In the genomic region with DNA sequence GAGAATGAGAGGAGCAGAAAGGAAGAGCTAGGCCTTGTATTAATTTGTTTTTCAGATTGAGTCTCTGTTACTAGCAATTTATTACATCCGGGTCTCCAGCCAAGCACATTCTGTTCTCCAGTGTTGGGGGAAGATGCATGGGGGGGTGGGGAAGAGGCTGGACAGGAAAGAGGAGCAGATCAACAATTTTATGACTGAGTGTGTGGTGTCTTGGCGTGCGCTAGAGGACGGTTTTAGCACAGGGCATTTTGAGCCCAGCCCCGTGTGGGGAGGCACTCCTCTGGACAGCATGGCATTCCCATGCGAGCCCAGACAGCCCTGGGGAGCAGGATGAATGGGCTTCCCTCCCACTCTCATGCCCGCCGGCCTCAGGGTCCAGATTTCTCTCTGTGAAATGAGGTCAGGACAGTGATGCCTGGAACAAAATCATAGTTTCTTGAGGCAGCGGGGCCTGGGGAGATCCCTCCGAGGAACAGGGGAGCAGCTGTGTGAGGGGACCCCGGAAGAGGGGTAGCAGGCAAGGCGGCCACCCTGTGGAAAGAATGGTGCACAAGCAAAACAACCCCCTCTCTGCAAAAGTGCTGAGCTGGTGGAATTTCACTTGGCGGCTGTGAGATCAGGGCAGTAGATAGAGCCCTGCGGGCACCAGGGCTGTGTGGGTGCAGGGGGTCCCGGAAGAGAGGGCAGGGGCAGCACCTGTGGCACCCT, we compare ENCODE assay signal across 11 cellular contexts. TPM values are rescaled to one million over a fixed set of nuclear protein-coding genes. Genes with fewer than 3 reads are reported as not detected.
DNase-seq lines count a peak whose midpoint lies in the region; ATAC-seq, FAIRE-seq and TF ChIP-seq lines count a peak whose summit lies in the region.
"Had no signal": no experiment of that assay in that cellular context is flagged by ENCODE, and none has a peak within 500 bp of the region (broad histone marks: within the 10 kb centered on the region; RNA-seq: fewer than 3 reads in every experiment).

No MANE protein-coding gene starts in this region.

- H3K27me3 ChIP-seq in K562 (ENCODE audit: control insufficient read depth in 2 of 2, insufficient read depth in 2 of 2, low read length in 2 of 2) (peaks cover 27 to 77% of the 10 kb centered on the region in 2 experiments), heart right ventricle (no peaks in the 10 kb centered on the region), osteoblast (ENCODE audit: insufficient read depth, low read length) (no peaks in the 10 kb centered on the region)

- no peak for TF ChIP-seq EP300 in A549 (IDR thresholded peaks at IDR 0.05)
- no peak for TF ChIP-seq EP300 in K562 (IDR thresholded peaks at IDR 0.05; ENCODE audit: low read length)

- no peak for TF ChIP-seq CTCF in A549 (IDR thresholded peaks at IDR 0.05)
- TF ChIP-seq CTCF in K562 (IDR thresholded peaks at IDR 0.05 in 2 of 3, conservative IDR thresholded peaks at IDR 0.05 in 1 of 3; ENCODE audit: insufficient read depth in 2 of 3, low read depth in 1 of 3, low read length in 3 of 3), result no peak
- no peak for TF ChIP-seq CTCF in heart right ventricle (IDR thresholded peaks at IDR 0.05)
- no peak for TF ChIP-seq CTCF in osteoblast (IDR thresholded peaks at IDR 0.05; ENCODE audit: extremely low read depth, low read depth, low read length)

- H4K20me1 ChIP-seq in K562 (replicated peaks; ENCODE audit: control insufficient read depth, insufficient read depth, low read length) (peaks cover 3% of the 10 kb centered on the region; the same call in 1 of the 2 replicates), osteoblast (ENCODE audit: insufficient read depth, low read length) (peaks cover 2% of the 10 kb centered on the region)

- TF ChIP-seq POLR2A in A549 (IDR thresholded peaks at IDR 0.05; ENCODE audit: low read length) (no peak), K562 (conservative IDR thresholded peaks at IDR 0.05) (no peak)

- FAIRE-seq in A549 (lab: Jason Lieb, UNC) (no peak), K562 (lab: Jason Lieb, UNC) (no peak)
- FAIRE-seq: GM18507 had no signal

- TF ChIP-seq RAD21 in A549 (conservative IDR thresholded peaks at IDR 0.05 in 1 of 2, IDR thresholded peaks at IDR 0.05 in 1 of 2), result no peak
- TF ChIP-seq RAD21 in K562 (CRISPR knock-in tag; conservative IDR thresholded peaks at IDR 0.05 in 1 of 2, IDR thresholded peaks at IDR 0.05 in 1 of 2), result no peak

- H3K9me3 ChIP-seq in A549 (no peaks in the 10 kb centered on the region), K562 (replicated peaks; ENCODE audit: control insufficient read depth, insufficient read depth, low read depth, low read length) (no peaks in the 10 kb centered on the region), heart right ventricle (no peaks in the 10 kb centered on the region), osteoblast (ENCODE audit: low read depth, low read length) (no peaks in the 10 kb centered on the region)

- H3K27ac ChIP-seq in A549 (no peak overlapping the region; a peak in 1 of 6 replicates), K562 (ENCODE audit: extremely low read depth, low read depth, low read length) (no peak overlapping the region), heart right ventricle (peak overlapping the region in 7 of 10 donors; percentile 40 to 79 (median 58)), osteoblast (ENCODE audit: low read depth, low read length) (no peak overlapping the region)

- in situ Hi-C loops in K562 (cut with MboI), result no loop called here

- no peak overlapping the region for H3K4me2 ChIP-seq in A549
- H3K4me2 ChIP-seq in K562 (ENCODE audit: insufficient read depth, low read length), result no peak overlapping the region
- H3K4me2 ChIP-seq in osteoblast (ENCODE audit: insufficient read depth, low read length), result peak overlapping the region; percentile 32

- H3K4me1 ChIP-seq in A549, result peaks cover 33% of the 10 kb centered on the region
- H3K4me1 ChIP-seq in K562 (replicated peaks in 1 of 2; ENCODE audit: control insufficient read depth in 2 of 2, insufficient read depth in 2 of 2, low read length in 2 of 2), result no peaks in the 10 kb centered on the region
- peaks cover 21 to 100% (median 66%) of the 10 kb centered on the region in 9 donors for H3K4me1 ChIP-seq in heart right ventricle
- peaks cover 11% of the 10 kb centered on the region for H3K4me1 ChIP-seq in osteoblast (ENCODE audit: insufficient read depth, low read length)

- H3K9ac ChIP-seq in K562 (ENCODE audit: insufficient read depth in 1 of 2, low read depth in 2 of 2, low read length in 2 of 2), result no peak overlapping the region

- intact Hi-C loops in K562 (cut with micrococcal nuclease) (no loop called here), heart right ventricle (cut with DNase I) (loop anchor here in 1 of 10 donors (5.0 kb wide), 1 partner anchor 33 kb away; no protein-coding TSS in a partner anchor)

- no peaks in the 10 kb centered on the region for H3K9me1 ChIP-seq in K562 (ENCODE audit: control insufficient read depth, insufficient read depth, low read length)

- DNase-seq in A549 (ENCODE audit: low read depth in 1 of 2, low spot score in 1 of 2), result no peak
- no peak for DNase-seq in K562 (ENCODE audit: extremely low read depth in 1 of 4, low spot score in 3 of 4)
- DNase-seq in heart right ventricle, result peak in 1 of 2 donors; percentile 27
- peak; percentile 86 for DNase-seq in osteoblast (ENCODE audit: insufficient read length, low spot score, missing footprints)
- no peak for DNase-seq in AML-193 (lab: John Stamatoyannopoulos, UW)
- no peak for DNase-seq in stimulated activated naive CD8-positive, alpha-beta T cell treated with anti-CD3 and anti-CD28 coated beads, Interleukin-15, Interleukin-2, amounts not matched to agents 100 U/mL and 50 U/mL, for 24 hours
- DNase-seq: activated CD4-positive, alpha-beta T cell treated with anti-CD3 and anti-CD28 coated beads, Interleukin-2, amount 50 U/mL, for 4 hours; cerebellar nuclear complex had no signal

- 83% methylated on average over 15 of the region's 15 CpGs for WGBS in A549 (ENCODE audit: missing lambda C conversion rate)
- WGBS in K562 (ENCODE audit: insufficient coverage, low coverage, missing lambda C conversion rate), result under 1% methylated on average over 15 of the region's 15 CpGs
- WGBS in heart right ventricle, 2 donors, result 60 to 70% methylated on average over 15 of the region's 15 CpGs

- CTCF ChIA-PET in A549 (lab: Yijun Ruan, JAX), result interaction anchor here (1.1 to 2.5 kb wide), 4 partner anchors 11 to 218 kb away, joined by 3 to 9 read pairs (median 3); partner anchors contain the start of gene SOX13
- CTCF ChIA-PET in K562 (lab: Yijun Ruan, JAX; ENCODE audit: low intra/inter-chr PET ratio), result no interaction called here

- POLR2A ChIA-PET in A549 (lab: Yijun Ruan, JAX) (no interaction called here), K562 (lab: Yijun Ruan, JAX) (no interaction called here)

- H2AFZ ChIP-seq in K562 (ENCODE audit: low read depth, low read length), result no peak overlapping the region
- H2AFZ ChIP-seq in osteoblast (ENCODE audit: low read length), result peak overlapping the region; percentile 71

- ATAC-seq in A549 (no peak), K562 (no peak), heart right ventricle (peak in 7 of 8 donors; percentile 32 to 75 (median 44)), GM21717 (IDR thresholded peaks at IDR 0.05; ENCODE audit: unreplicated experiment) (no peak), HG03280 (IDR thresholded peaks at IDR 0.05; ENCODE audit: unreplicated experiment) (no peak)
- no peak for ATAC-seq in stimulated activated naive CD8-positive, alpha-beta T cell treated with anti-CD3 and anti-CD28 coated beads, Interleukin-15, Interleukin-2, amounts not matched to agents 100 U/mL and 50 U/mL, for 24 hours

- H3K36me3 ChIP-seq in K562 (ENCODE audit: control insufficient read depth, insufficient read depth, low read length) (no peaks in the 10 kb centered on the region), heart right ventricle (no peaks in the 10 kb centered on the region), osteoblast (ENCODE audit: insufficient read depth, low read length) (no peaks in the 10 kb centered on the region)

- H3K4me3 ChIP-seq in A549 (no peak overlapping the region), K562 (no peak overlapping the region), heart right ventricle (no peak overlapping the region), osteoblast (ENCODE audit: insufficient read depth, low read length) (no peak overlapping the region)

- BruUV-seq in K562 (replicated peaks; lab: Mats Ljungman, UMichigan), result no TSS peak

- no peaks in the 10 kb centered on the region for H3K79me2 ChIP-seq in K562 (ENCODE audit: control insufficient read depth, insufficient read depth, low read length)
- H3K79me2 ChIP-seq in osteoblast (ENCODE audit: insufficient read depth, low read length), result peaks cover 24% of the 10 kb centered on the region

TF ChIP-seq in A549, 52 proteins besides CTCF, POLR2A, EP300 and RAD21 (continues in another document):
- TF ChIP-seq SMC3 (IDR thresholded peaks at IDR 0.05), result no peak

RNA-seq across cellular contexts. Expression of gene SOX13, which starts 16.3 kb away (rescaled TPM):
- 9.8 TPM in 2 replicates for polyA plus RNA-seq in A549 (2011; rRNA removed)
- 12.0 and 16.0 TPM in 2 replicates for polyA plus RNA-seq in A549 (2012; cell fraction: cytosol; rRNA removed)
- 39.1 and 39.4 TPM in 2 replicates for polyA plus RNA-seq in A549 (2012; cell fraction: nucleus; rRNA removed)
- polyA plus RNA-seq in A549 (2017; fragmentation: RNase III; extraction: RNeasy Plus Mini Kit Qiagen cat#74134 plus additional on column Dnase treatment), result 6.8 to 7.3 TPM (median 7.0 TPM) in 3 replicates
- 15.7 and 17.6 TPM in 2 replicates for polyA minus RNA-seq in A549 (2011; rRNA and poly(A)+ RNA removed)
- total RNA-seq in K562 (2011; cell fraction: chromatin; rRNA removed; ENCODE audit: low replicate concordance), result 0.12 TPM in 1 of 2 replicates, not detected in the other
- 0.13 TPM in 1 of 2 replicates, not detected in the other for total RNA-seq in K562 (2011; cell fraction: nucleolus; rRNA removed)
- not detected in 2 replicates for total RNA-seq in K562 (2011; cell fraction: nucleoplasm; rRNA removed)
- total RNA-seq in K562 (2014; rRNA removed), result not detected in 2 replicates
- not detected in 2 replicates for total RNA-seq in K562 (2014; rRNA removed; fragmentation: Illumina TruSeq; extraction: Trizol)
- total RNA-seq in K562 (2015; rRNA removed; fragmentation: Illumina TruSeq; extraction: Trizol), result not detected in 2 replicates
- total RNA-seq in K562 (2021), result 0.25 and 0.35 TPM in 2 replicates
- 0.06 and 0.11 TPM in 2 replicates for polyA plus RNA-seq in K562 (2011; rRNA removed)
- 0.10 and 0.16 TPM in 2 replicates for polyA plus RNA-seq in K562 (2011; cell fraction: cytosol; rRNA removed)
- 0.13 and 0.31 TPM in 2 replicates for polyA plus RNA-seq in K562 (2011; cell fraction: nucleus; rRNA removed)
- polyA plus RNA-seq in K562 (2012), result 0.08 and 0.32 TPM in 2 replicates
- polyA plus RNA-seq in K562 (2014; fragmentation: Illumina TruSeq; extraction: Trizol), result 0.03 TPM in 1 of 2 replicates, not detected in the other
- polyA plus RNA-seq in K562 (2014; fragmentation: Nextera tagmentation; extraction: Ambion mirVana), result not detected
- 0.07 TPM in 1 of 2 replicates, not detected in the other for polyA plus RNA-seq in K562 (2014; rRNA removed)
- 0.11 and 0.21 TPM in 2 replicates for polyA minus RNA-seq in K562 (2011; rRNA and poly(A)+ RNA removed)
- 2.0 TPM in 1 of 2 replicates, not detected in the other for polyA minus RNA-seq in K562 (2011; cell fraction: cytosol; rRNA and poly(A)+ RNA removed)
- under 0.01 and 0.11 TPM in 2 replicates for polyA minus RNA-seq in K562 (2011; cell fraction: nucleus; rRNA and poly(A)+ RNA removed)
- 10 to 100 TPM in 8 of 10 donors, 1 to 10 TPM in 2; 7.3 to 18.6 (median 12.1) TPM for total RNA-seq in heart right ventricle
- 10 to 100 TPM in 1 of 2 donors, 1 to 10 TPM in 1; 8.6 to 14.7 TPM for polyA plus RNA-seq in heart right ventricle
- total RNA-seq in osteoblast, result 6.8 and 9.0 TPM in 2 replicates

Comparison
In these comparisons a context has a peak if more than half of its experiments do, and no peak if none do; other contexts are left out.
1. ATAC-seq: peak in heart right ventricle (7 of 8); none in A549 (0 of 2), K562 (single experiment), GM21717 (single experiment), stimulated activated naive CD8-positive, alpha-beta T cell treated with anti-CD3 and anti-CD28 coated beads, Interleukin-15, Interleukin-2, amounts not matched to agents 100 U/mL and 50 U/mL, for 24 hours (single experiment) and HG03280 (single experiment).
2. H3K27ac ChIP-seq: peak in heart right ventricle (7 of 10); none in A549 (0 of 2), K562 (single experiment) and osteoblast (single experiment).
3. Of the 35 proteins assayed by ChIP-seq in both K562 and A549: peak only in K562: none; only in A549: none; in both: MAFK; in neither: 34.